ENCODE assay signal across 14 cellular contexts in the genomic region with DNA sequence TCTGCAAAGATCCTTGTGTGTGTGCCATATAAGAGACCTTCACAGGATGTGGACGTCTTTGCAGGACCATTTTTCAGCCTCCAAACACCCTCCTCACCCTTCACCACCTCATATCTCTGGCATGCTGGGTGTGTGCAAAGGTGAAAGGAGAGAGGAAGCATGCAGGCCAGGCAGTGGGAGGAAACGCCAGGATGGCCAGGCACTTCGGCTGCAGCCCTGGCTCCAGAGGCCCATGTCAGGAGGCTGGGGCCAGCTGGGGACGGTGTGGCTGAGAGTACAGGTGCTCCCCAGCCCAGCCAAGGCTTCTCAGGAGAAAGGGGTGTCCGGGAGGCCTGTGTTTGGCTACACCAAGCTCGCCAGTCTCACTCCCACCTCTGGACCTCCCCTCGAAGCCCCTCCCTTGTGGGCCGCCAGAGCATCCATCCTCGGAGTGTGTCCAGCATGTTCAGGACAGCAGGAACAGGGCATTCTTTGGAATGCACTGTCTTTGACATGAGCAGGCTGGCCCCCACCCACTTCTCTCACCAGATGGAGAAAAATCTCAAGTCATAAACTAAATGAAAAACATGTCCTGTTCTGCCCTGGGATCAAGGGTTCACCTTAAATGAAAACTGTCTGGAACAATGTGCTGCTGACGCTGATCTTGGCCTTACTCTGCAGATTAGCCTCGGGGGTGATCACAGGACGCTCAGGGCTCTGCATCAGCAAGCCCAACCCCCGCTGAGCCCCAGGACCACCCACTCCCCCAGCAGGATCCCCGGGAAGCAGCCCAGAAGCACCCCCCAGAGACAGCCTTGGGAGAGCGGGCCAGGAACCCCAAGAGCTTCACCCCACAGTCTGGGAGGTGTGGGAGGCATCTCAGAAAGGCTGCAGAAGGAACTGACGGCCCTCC. TPM values are rescaled to one million over a fixed set of nuclear protein-coding genes. Genes with fewer than 3 reads are reported as not detected.
DNase-seq lines count a peak whose midpoint lies in the region; ATAC-seq and TF ChIP-seq lines count a peak whose summit lies in the region.
"Had no signal": no experiment of that assay in that cellular context is flagged by ENCODE, and none has a peak within 500 bp of the region (broad histone marks: within the 10 kb centered on the region; RNA-seq: fewer than 3 reads in every experiment).

No MANE protein-coding gene starts in this region.

- peak; percentile 46 for DNase-seq in choroid plexus epithelial cell (ENCODE audit: low read depth)
- peak; percentile 54 for DNase-seq in left kidney (ENCODE audit: low read depth, low spot score)
- peak; percentile 78 for DNase-seq in testis
- DNase-seq in GM10266 (ENCODE audit: extremely low spot score) = no peak
- DNase-seq in left lobe of liver (ENCODE audit: low spot score) = no peak
- no peak for DNase-seq in A673 (ENCODE audit: low spot score)
- DNase-seq: caudate nucleus, NCI-H1694 treated with DMSO at 0.1 percent for 48 hours, NCI-H446 treated with DMSO at 0.1 percent for 48 hours, pancreas had no signal

- H3K9me3 ChIP-seq in HEK293 (ENCODE audit: control insufficient read depth, insufficient read depth, low read depth, low read length) (no peaks in the 10 kb centered on the region), testis (no peaks in the 10 kb centered on the region), A673 (ENCODE audit: low read depth, low read length, poor library complexity, severe bottlenecking) (no peaks in the 10 kb centered on the region)
- H3K9me3 ChIP-seq: pancreas had no signal

- H3K36me3 ChIP-seq in HEK293 (ENCODE audit: control insufficient read depth in 2 of 2, insufficient read depth in 1 of 2, low read length in 2 of 2) (peaks cover 0 to 24% of the 10 kb centered on the region in 2 experiments; a peak in 2 of 3 replicates), testis (ENCODE audit: low read depth, missing control alignments) (no peaks in the 10 kb centered on the region), A673 (ENCODE audit: insufficient read depth, low read length, poor library complexity, severe bottlenecking) (no peaks in the 10 kb centered on the region)
- H3K36me3 ChIP-seq: pancreas had no signal

- H3K27ac ChIP-seq in HEK293 (ENCODE audit: extremely low read depth, low read depth, low read length) (no peak overlapping the region), testis (peak overlapping the region; percentile 77 to 81), A673 (ENCODE audit: low read depth, low read length, poor library complexity, severe bottlenecking) (no peak overlapping the region)
- H3K27ac ChIP-seq: pancreas, SK-N-MC had no signal

- WGBS in testis, 2 donors = 33 to 49% methylated on average over 14 to 16 of the region's 16 CpGs

- TF ChIP-seq POLR2A in testis (IDR thresholded peaks at IDR 0.05) = no peak

- POLR2A ChIA-PET in HEK293 (lab: Yijun Ruan, JAX) = no interaction called here
- POLR2A ChIA-PET in A673 (lab: Charles Lee; ENCODE audit: low non-redundant PET) = no interaction called here

- intact Hi-C loops in testis (cut with DNase I; ENCODE audit: low total_unique reads) (no loop called here), A673 (cut with micrococcal nuclease; ENCODE audit: unreplicated experiment) (no loop called here)

- no peak for ATAC-seq in left lobe of liver
- no peak for ATAC-seq in GM18873 (IDR thresholded peaks at IDR 0.05; ENCODE audit: low FRiP score, unreplicated experiment)
- ATAC-seq: pancreas; stimulated activated effector memory CD8-positive, alpha-beta T cell treated with anti-CD3 and anti-CD28 coated beads, Interleukin-12 subunit alpha, Interleukin-12 subunit beta, amount 100 ng/mL, for 72 hours had no signal

- H3K4me1 ChIP-seq in HEK293 (ENCODE audit: control insufficient read depth, insufficient read depth, low read length) (no peaks in the 10 kb centered on the region), testis (peaks cover 60% of the 10 kb centered on the region), A673 (ENCODE audit: insufficient read depth, low read length, poor library complexity, severe bottlenecking) (no peaks in the 10 kb centered on the region)

- H3K4me3 ChIP-seq in HEK293 (ENCODE audit: low read depth, low read length) (no peak overlapping the region), choroid plexus epithelial cell (ENCODE audit: low read depth, low read length) (no peak overlapping the region), testis (peak overlapping the region in 1 of 2 donors; percentile 20), A673 (ENCODE audit: low read depth, low read length, poor library complexity, severe bottlenecking) (no peak overlapping the region)
- H3K4me3 ChIP-seq: pancreas, SK-N-MC had no signal

- CTCF ChIA-PET in HEK293 (lab: Yijun Ruan, JAX) = interaction anchor here (0.7 to 4.1 kb wide), 4 partner anchors 10 to 220 kb away, joined by 3 to 20 read pairs (median 6); no protein-coding TSS in a partner anchor
- CTCF ChIA-PET in A673 (lab: Charles Lee) = no interaction called here

- BruUV-seq in A673 (replicated peaks; lab: Mats Ljungman, UMichigan) = no TSS peak

- H3K27me3 ChIP-seq in testis (no peaks in the 10 kb centered on the region), A673 (replicated peaks; ENCODE audit: insufficient read depth, low read depth, low read length, poor library complexity) (no peaks in the 10 kb centered on the region)
- H3K27me3 ChIP-seq: pancreas had no signal

- TF ChIP-seq CTCF in HEK293 (tag by site-specific recombination; IDR thresholded peaks at IDR 0.05) = no peak
- no peak for TF ChIP-seq CTCF in choroid plexus epithelial cell (conservative IDR thresholded peaks at IDR 0.05; ENCODE audit: low read depth, low read length)
- no peak for TF ChIP-seq CTCF in testis (IDR thresholded peaks at IDR 0.05)
- no peak for TF ChIP-seq CTCF in GM10266 (IDR thresholded peaks at IDR 0.05; ENCODE audit: control insufficient read depth, insufficient read depth, low read depth, missing control alignments)
- no peak for TF ChIP-seq CTCF in A673 (conservative IDR thresholded peaks at IDR 0.05; ENCODE audit: low read depth, low read length)

TF ChIP-seq in HEK293, 187 proteins besides CTCF, POLR2A, EP300 and RAD21:
- TF ChIP-seq EGR2 (tag by site-specific recombination; IDR thresholded peaks at IDR 0.05; ENCODE audit: low read depth) (0 out of 2 replicates have a peak, but pooled peaks have one; percentile 11), ZNF544 (tag by site-specific recombination; IDR thresholded peaks at IDR 0.05) (no peak), ZNF302 (tag by site-specific recombination; IDR thresholded peaks at IDR 0.05; ENCODE audit: low read depth) (no peak), ZNF121 (tag by site-specific recombination; IDR thresholded peaks at IDR 0.05) (no peak), GLIS1 (tag by site-specific recombination; IDR thresholded peaks at IDR 0.05) (peak; percentile 53)

RNA-seq across cellular contexts. Expression of a gene that starts 15.9 kb away (rescaled TPM):
- 100 to 1,000 TPM in 1 of 2 donors, 10 to 100 TPM in 1; 83.1 to 120 TPM for total RNA-seq in testis
- polyA plus RNA-seq in testis (ENCODE audit: insufficient read depth, low read depth, low replicate concordance) = 66.0 TPM
- 180 TPM for total RNA-seq in left lobe of liver
- 39.8 and 43.1 TPM in 2 replicates for total RNA-seq in A673 (2021)

Comparison
In these comparisons a context has a peak if more than half of its experiments do, and no peak if none do; other contexts are left out.
1. H3K27ac ChIP-seq: peak in testis (2 of 2); none in HEK293 (single experiment) and A673 (single experiment).
2. DNase-seq: peak in choroid plexus epithelial cell (single experiment), left kidney (single experiment) and testis (single experiment); none in GM10266 (single experiment), left lobe of liver (single experiment) and A673 (single experiment).